18 cellular contexts compared by ENCODE assay signal in genomic region chr11:64027619-64028397, GRCh38. TPM values are rescaled to one million over a fixed set of nuclear protein-coding genes. Genes with fewer than 3 reads are reported as not detected.
DNase-seq lines count a peak whose midpoint lies in the region; ATAC-seq, FAIRE-seq and TF ChIP-seq lines count a peak whose summit lies in the region.
"Had no signal": no experiment of that assay in that cellular context is flagged by ENCODE, and none has a peak within 500 bp of the region (broad histone marks: within the 10 kb centered on the region; RNA-seq: fewer than 3 reads in every experiment).

No MANE protein-coding gene starts in this region.

- H3K18ac ChIP-seq in trophoblast cell (ENCODE audit: low read length) = no peak overlapping the region

- DNase-seq in GM23338 (ENCODE audit: low spot score) = no peak
- DNase-seq in NOMO-1 treated with DMSO at 0.1 percent for 48 hours (lab: John Stamatoyannopoulos, UW; ENCODE audit: unreplicated experiment) = peak; percentile 92
- no peak for DNase-seq in trophoblast cell
- no peak for DNase-seq in aorta
- no peak for DNase-seq in kidney
- DNase-seq: activated CD8-positive, alpha-beta memory T cell treated with anti-CD3 and anti-CD28 coated beads, Interleukin-2, amount 50 U/mL, for 4 hours; activated naive CD4-positive, alpha-beta T cell treated with anti-CD3 and anti-CD28 coated beads for 36 hours; CD4-positive, alpha-beta memory T cell; effector memory CD8-positive, alpha-beta T cell; HCEC 1CT; midbrain had no signal

- peaks cover 4% of the 10 kb centered on the region; the same call in 1 of the 3 replicates for H3K36me3 Mint-ChIP-seq in GM23338 (ENCODE audit: low read depth)
- H3K36me3 Mint-ChIP-seq: CD4-positive, alpha-beta memory T cell had no signal

- peaks cover 22% of the 10 kb centered on the region for H3F3A ChIP-seq in GM23338 (replicated peaks; ENCODE audit: low read depth)

- no peak overlapping the region for H3K14ac ChIP-seq in trophoblast cell (ENCODE audit: low read length)

- H2BK5ac ChIP-seq in trophoblast cell (ENCODE audit: low read depth, low read length, poor library complexity) = no peak overlapping the region

- no peak overlapping the region for H4K12ac ChIP-seq in trophoblast cell (ENCODE audit: low read depth, low read length)

- no peak overlapping the region for H2AK5ac ChIP-seq in trophoblast cell (ENCODE audit: low read length)

- H2BK120ac ChIP-seq in trophoblast cell (ENCODE audit: insufficient read depth, low read length, poor library complexity) = no peak overlapping the region

- peaks cover 70% of the 10 kb centered on the region for H3K27me3 Mint-ChIP-seq in GM23338 (ENCODE audit: insufficient read depth, low read depth, poor library complexity)

- no peak overlapping the region for H4K8ac ChIP-seq in trophoblast cell (ENCODE audit: low read depth, low read length)

- no peak overlapping the region for H3K23ac ChIP-seq in trophoblast cell (ENCODE audit: low read length)

- peak overlapping the region; percentile 33; the same call in 1 of the 3 replicates for H3K4me3 Mint-ChIP-seq in GM23338
- H3K4me3 Mint-ChIP-seq: activated naive CD4-positive, alpha-beta T cell treated with anti-CD3 and anti-CD28 coated beads for 36 hours; CD4-positive, alpha-beta memory T cell; effector memory CD8-positive, alpha-beta T cell had no signal

- H2AFZ ChIP-seq in GM23338 (no peak overlapping the region), trophoblast cell (ENCODE audit: insufficient read depth, low read length, poor library complexity) (no peak overlapping the region)

- no peak overlapping the region for H3K27ac ChIP-seq in GM23338 (ENCODE audit: low read depth)
- H3K27ac ChIP-seq in ectodermal cell (ENCODE audit: insufficient read depth, low read depth, low read length, poor library complexity, severe bottlenecking) = peak overlapping the region; percentile 60
- no peak overlapping the region for H3K27ac ChIP-seq in trophoblast cell (ENCODE audit: low read depth, low read length)
- H3K27ac ChIP-seq in aorta (ENCODE audit: low read depth in 1 of 2, low read length in 2 of 2) = no peak overlapping the region
- no peak overlapping the region for H3K27ac ChIP-seq in kidney (ENCODE audit: low read depth in 2 of 2, low read length in 2 of 2)
- H3K27ac ChIP-seq: breast epithelium, prostate gland, SJSA1, upper lobe of left lung had no signal

- H3K9me3 ChIP-seq in ectodermal cell (ENCODE audit: control insufficient read depth, low read length) (no peaks in the 10 kb centered on the region), trophoblast cell (ENCODE audit: insufficient read depth, low read depth, low read length) (no peaks in the 10 kb centered on the region), aorta (ENCODE audit: control insufficient read depth, low read length) (no peaks in the 10 kb centered on the region), kidney (ENCODE audit: control insufficient read depth in 1 of 2, low read length in 2 of 2) (no peaks in the 10 kb centered on the region)
- H3K9me3 ChIP-seq: breast epithelium, prostate gland, SJSA1, upper lobe of left lung had no signal

- no peak for TF ChIP-seq CTCF in GM23338 (conservative IDR thresholded peaks at IDR 0.05; ENCODE audit: low read depth in 2 of 2)
- TF ChIP-seq CTCF in kidney (IDR thresholded peaks at IDR 0.05; ENCODE audit: borderline replicate concordance, extremely low read depth, insufficient read depth) = no peak

- H3K4me1 ChIP-seq in GM23338 (ENCODE audit: insufficient read depth) = peaks cover 54% of the 10 kb centered on the region
- H3K4me1 ChIP-seq in ectodermal cell (ENCODE audit: control insufficient read depth, insufficient read depth, low read length) = peaks cover 42% of the 10 kb centered on the region
- H3K4me1 ChIP-seq in trophoblast cell (ENCODE audit: control insufficient read depth in 1 of 2, insufficient read depth in 2 of 2, low read length in 2 of 2) = peaks cover 0 to 2% of the 10 kb centered on the region in 2 experiments
- H3K4me1 ChIP-seq in aorta (ENCODE audit: control insufficient read depth in 1 of 2, insufficient read depth in 2 of 2, low read length in 2 of 2) = no peaks in the 10 kb centered on the region
- peaks cover 0 to 9% of the 10 kb centered on the region in 2 donors for H3K4me1 ChIP-seq in kidney (ENCODE audit: control insufficient read depth in 1 of 2, insufficient read depth in 1 of 2, low read depth in 1 of 2, low read length in 2 of 2)
- H3K4me1 ChIP-seq: breast epithelium, prostate gland had no signal

- H3K4me1 Mint-ChIP-seq in GM23338 = peaks cover 57% of the 10 kb centered on the region
- H3K4me1 Mint-ChIP-seq: CD4-positive, alpha-beta memory T cell had no signal

- H3K9me2 ChIP-seq in GM23338 (ENCODE audit: insufficient read depth) = no peaks in the 10 kb centered on the region

- H3K27me3 ChIP-seq in GM23338 (ENCODE audit: insufficient read depth) (peaks cover 42% of the 10 kb centered on the region), ectodermal cell (ENCODE audit: control insufficient read depth, insufficient read depth, low read length, poor library complexity, severe bottlenecking) (peaks cover 13% of the 10 kb centered on the region), trophoblast cell (ENCODE audit: insufficient read depth, low read length) (no peaks in the 10 kb centered on the region), aorta (ENCODE audit: control insufficient read depth in 1 of 2, insufficient read depth in 2 of 2, low read length in 1 of 2) (no peaks in the 10 kb centered on the region)
- H3K27me3 ChIP-seq: breast epithelium, SJSA1 had no signal

- ATAC-seq in GM23338 (peak; percentile 11), aorta (ENCODE audit: low FRiP score) (no peak), GM21367 (IDR thresholded peaks at IDR 0.05; ENCODE audit: unreplicated experiment) (no peak)
- ATAC-seq: effector memory CD8-positive, alpha-beta T cell had no signal

- no peak overlapping the region for H4K91ac ChIP-seq in trophoblast cell (ENCODE audit: low read depth, low read length)

- H3K9ac ChIP-seq in trophoblast cell (ENCODE audit: low read length) = no peak overlapping the region
- no peak overlapping the region for H3K9ac ChIP-seq in kidney (ENCODE audit: low read length in 2 of 2)

- no peaks in the 10 kb centered on the region for H3K79me1 ChIP-seq in trophoblast cell (ENCODE audit: low read length)

- H4K20me1 ChIP-seq in GM23338 (replicated peaks; ENCODE audit: insufficient read depth) = no peaks in the 10 kb centered on the region; the same call in 1 of the 2 replicates

- intact Hi-C loops in aorta (cut with DNase I) (no loop called here), kidney (cut with DNase I) (no loop called here)

- H3K4me2 ChIP-seq in GM23338 (peak overlapping the region; percentile 42), trophoblast cell (ENCODE audit: low read length) (peak overlapping the region; percentile 1)

- no peak overlapping the region for H2BK12ac ChIP-seq in trophoblast cell (ENCODE audit: low read length)

- no peak overlapping the region for H3K4ac ChIP-seq in trophoblast cell (ENCODE audit: low read depth, low read length)

- FAIRE-seq in kidney (lab: Jason Lieb, UNC) = no peak

- no peaks in the 10 kb centered on the region; the same call in 2 of the 3 replicates for H3K9me3 Mint-ChIP-seq in GM23338
- H3K9me3 Mint-ChIP-seq: activated naive CD4-positive, alpha-beta T cell treated with anti-CD3 and anti-CD28 coated beads for 36 hours; effector memory CD8-positive, alpha-beta T cell had no signal

- H3K36me3 ChIP-seq in GM23338 (ENCODE audit: insufficient read depth) (no peaks in the 10 kb centered on the region), ectodermal cell (ENCODE audit: control insufficient read depth, insufficient read depth, low read length) (no peaks in the 10 kb centered on the region), trophoblast cell (ENCODE audit: control insufficient read depth in 1 of 2, insufficient read depth in 2 of 2, low read length in 2 of 2) (no peaks in the 10 kb centered on the region), aorta (ENCODE audit: control insufficient read depth in 1 of 2, insufficient read depth in 2 of 2, low read length in 1 of 2) (no peaks in the 10 kb centered on the region), kidney (ENCODE audit: control insufficient read depth in 1 of 2, insufficient read depth in 2 of 2, low read length in 2 of 2) (no peaks in the 10 kb centered on the region)
- H3K36me3 ChIP-seq: breast epithelium, prostate gland, SJSA1, upper lobe of left lung had no signal

- peak overlapping the region; percentile 14; the same call in 1 of the 2 replicates for H3K27ac Mint-ChIP-seq in GM23338
- H3K27ac Mint-ChIP-seq: activated naive CD4-positive, alpha-beta T cell treated with anti-CD3 and anti-CD28 coated beads for 36 hours; CD4-positive, alpha-beta memory T cell; effector memory CD8-positive, alpha-beta T cell had no signal

- 55 to 60% methylated on average over 20 of the region's 20 CpGs for WGBS in ectodermal cell, 2 experiments
- no CpG with 5 or more reads among the region's 20 CpGs for WGBS in trophoblast cell (ENCODE audit: extremely low coverage, insufficient coverage, insufficient read length)
- 56 to 68% methylated on average over 18 to 20 of the region's 20 CpGs for WGBS in aorta, 2 donors

- H3K4me3 ChIP-seq in GM23338 (peak overlapping the region; percentile 41), ectodermal cell (ENCODE audit: insufficient read depth, low read depth, low read length) (no peak overlapping the region), trophoblast cell (ENCODE audit: low read depth, low read length) (no peak overlapping the region), aorta (ENCODE audit: low read length in 2 of 2) (no peak overlapping the region), kidney (ENCODE audit: low read length in 2 of 2) (no peak overlapping the region)
- H3K4me3 ChIP-seq: prostate gland, SJSA1 had no signal

- no peaks in the 10 kb centered on the region for H3K79me2 ChIP-seq in GM23338 (replicated peaks; ENCODE audit: insufficient read depth)
- H3K79me2 ChIP-seq in trophoblast cell (ENCODE audit: control insufficient read depth, insufficient read depth, low read length, poor library complexity) = no peaks in the 10 kb centered on the region

RNA-seq across cellular contexts. Expression of gene FLRT1, which starts 7.9 kb away (rescaled TPM):
- total RNA-seq in GM23338 (2014; rRNA removed; shearing (Covaris generic)) = 0.54 and 1.1 TPM in 2 replicates
- polyA plus RNA-seq in GM23338 (2016; fragmentation: Nextera tagmentation; extraction: Ambion mirVana) (0.40 and 0.76 TPM in 2 replicates), aorta (not detected), kidney (ENCODE audit: insufficient read depth, low read depth, low replicate concordance) (1.5 TPM)
- polyA plus RNA-seq in ectodermal cell (2013, experiment 1 of 4) = 1.3 TPM
- 1.5 TPM for polyA plus RNA-seq in ectodermal cell (2013, experiment 2 of 4)
- 0.96 TPM for polyA plus RNA-seq in ectodermal cell (2013, experiment 3 of 4)
- polyA plus RNA-seq in ectodermal cell (2013, experiment 4 of 4) = 1.5 TPM
- polyA plus RNA-seq in trophoblast cell (2013) = 0.03 TPM in 2 replicates
- total RNA-seq in aorta (under 1 TPM; 0.10 to 0.60 TPM), kidney (0.66 TPM)
- total RNA-seq: breast epithelium; CD4-positive, alpha-beta memory T cell; G401 had no signal
- polyA plus RNA-seq: CD4-positive, alpha-beta memory T cell had no signal

RNA-seq across cellular contexts. Expression of gene OTUB1, which starts 41.6 kb away (rescaled TPM):
- total RNA-seq in GM23338 (2014; rRNA removed; shearing (Covaris generic)) = 94.7 and 122 TPM in 2 replicates
- 193 and 207 TPM in 2 replicates for polyA plus RNA-seq in GM23338 (2016; fragmentation: Nextera tagmentation; extraction: Ambion mirVana)
- 143 TPM for polyA plus RNA-seq in ectodermal cell (2013, experiment 1 of 4)
- polyA plus RNA-seq in ectodermal cell (2013, experiment 2 of 4) = 147 TPM
- polyA plus RNA-seq in ectodermal cell (2013, experiment 3 of 4) = 132 TPM
- polyA plus RNA-seq in ectodermal cell (2013, experiment 4 of 4) = 139 TPM
- 88.2 and 91.1 TPM in 2 replicates for polyA plus RNA-seq in trophoblast cell (2013)
- 10 to 100 TPM; 37.0 to 42.1 TPM for total RNA-seq in aorta
- polyA plus RNA-seq in aorta = 10 to 100 TPM; 37.7 to 67.9 TPM
- 69.0 TPM for total RNA-seq in kidney
- polyA plus RNA-seq in kidney (ENCODE audit: insufficient read depth, low read depth, low replicate concordance) = 118 TPM

RNA-seq across cellular contexts. Expression of gene COX8A, which starts 53.4 kb away (rescaled TPM):
- total RNA-seq in GM23338 (2014; rRNA removed; shearing (Covaris generic)) = 385 and 427 TPM in 2 replicates
- polyA plus RNA-seq in GM23338 (2016; fragmentation: Nextera tagmentation; extraction: Ambion mirVana) = 483 and 516 TPM in 2 replicates
- polyA plus RNA-seq in ectodermal cell (2013, experiment 1 of 4) = 278 TPM
- 266 TPM for polyA plus RNA-seq in ectodermal cell (2013, experiment 2 of 4)
- polyA plus RNA-seq in ectodermal cell (2013, experiment 3 of 4) = 286 TPM
- polyA plus RNA-seq in ectodermal cell (2013, experiment 4 of 4) = 315 TPM
- polyA plus RNA-seq in trophoblast cell (2013) = 385 and 425 TPM in 2 replicates
- total RNA-seq in aorta = 100 to 1,000 TPM; 135 to 175 TPM
- 100 to 1,000 TPM; 499 to 669 TPM for polyA plus RNA-seq in aorta
- 320 TPM for total RNA-seq in kidney
- 2,092 TPM for polyA plus RNA-seq in kidney (ENCODE audit: insufficient read depth, low read depth, low replicate concordance)
